Comparison of ENCODE assay signal across 17 cellular contexts in the genomic region with DNA sequence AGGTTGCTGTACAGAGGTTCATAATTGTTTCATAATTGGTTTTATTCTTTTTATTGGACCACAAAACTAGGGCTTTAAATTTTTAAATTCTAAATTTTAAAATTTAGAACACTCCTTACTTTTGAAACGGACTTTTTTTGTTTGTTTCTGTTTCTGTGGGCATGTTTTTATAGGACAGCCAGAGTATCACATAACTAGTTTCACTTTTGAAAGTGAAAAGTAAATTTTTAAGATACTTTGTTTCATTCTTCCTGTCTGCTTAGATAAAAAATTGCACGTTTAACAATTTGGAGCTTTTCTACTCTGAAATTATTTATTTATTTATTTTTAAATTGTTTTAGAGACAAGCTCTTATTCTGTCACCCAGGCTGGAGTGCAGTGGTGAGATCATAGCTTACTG. TPM values are rescaled to one million over a fixed set of nuclear protein-coding genes. Genes with fewer than 3 reads are reported as not detected.
DNase-seq lines count a peak whose midpoint lies in the region; ATAC-seq and TF ChIP-seq lines count a peak whose summit lies in the region.
"Had no signal": no experiment of that assay in that cellular context is flagged by ENCODE, and none has a peak within 500 bp of the region (broad histone marks: within the 10 kb centered on the region; RNA-seq: fewer than 3 reads in every experiment).

No MANE protein-coding gene starts in this region.

- H3K9me3 ChIP-seq in transverse colon, result no peaks in the 10 kb centered on the region
- H3K9me3 ChIP-seq: mucosa of descending colon, upper lobe of right lung had no signal

- intact Hi-C loops in activated naive CD4-positive, alpha-beta T cell treated with anti-CD3 and anti-CD28 coated beads for 36 hours (cut with micrococcal nuclease), result no loop called here
- intact Hi-C loops in activated B cell treated with CpG ODN at 0.5 μM for 24 hours (cut with micrococcal nuclease) (no loop called here), transverse colon (cut with DNase I; ENCODE audit: low total_unique reads) (no loop called here)

- H3K4me3 ChIP-seq in transverse colon, result no peak overlapping the region
- H3K4me3 ChIP-seq in H7 (ENCODE audit: insufficient read depth, low read depth, low read length), result no peak overlapping the region
- H3K4me3 ChIP-seq: hepatocyte, mucosa of descending colon, upper lobe of right lung had no signal

- H3K4me1 Mint-ChIP-seq in activated naive CD4-positive, alpha-beta T cell treated with anti-CD3 and anti-CD28 coated beads for 36 hours (ENCODE audit: low read depth), result peaks cover 45% of the 10 kb centered on the region
- peaks cover 21% of the 10 kb centered on the region for H3K4me1 Mint-ChIP-seq in activated B cell treated with CpG ODN at 0.5 μM for 24 hours
- peaks cover 36 to 53% of the 10 kb centered on the region in 2 donors for H3K4me1 Mint-ChIP-seq in effector memory CD8-positive, alpha-beta T cell (ENCODE audit: low read depth in 2 of 2)

- H3K9me3 Mint-ChIP-seq in activated naive CD4-positive, alpha-beta T cell treated with anti-CD3 and anti-CD28 coated beads for 36 hours, result peaks cover 2% of the 10 kb centered on the region
- H3K9me3 Mint-ChIP-seq in activated B cell treated with CpG ODN at 0.5 μM for 24 hours, result no peaks in the 10 kb centered on the region
- no peaks in the 10 kb centered on the region for H3K9me3 Mint-ChIP-seq in effector memory CD8-positive, alpha-beta T cell
- H3K9me3 Mint-ChIP-seq: stimulated activated memory B cell treated with anti-CD40 and anti-IgM and Interleukin-4, amounts not matched to agents 10 μg/mL and 1 μg/mL and 100 μg/mL, for 72 hours had no signal

- H3K4me3 Mint-ChIP-seq in activated naive CD4-positive, alpha-beta T cell treated with anti-CD3 and anti-CD28 coated beads for 36 hours, result no peak overlapping the region
- no peak overlapping the region for H3K4me3 Mint-ChIP-seq in activated B cell treated with CpG ODN at 0.5 μM for 24 hours
- H3K4me3 Mint-ChIP-seq in effector memory CD8-positive, alpha-beta T cell, result peak overlapping the region; percentile 53 to 57
- H3K4me3 Mint-ChIP-seq: stimulated activated memory B cell treated with anti-CD40 and anti-IgM and Interleukin-4, amounts not matched to agents 10 μg/mL and 1 μg/mL and 100 μg/mL, for 72 hours had no signal

- in situ Hi-C loops in transverse colon (cut with MboI; ENCODE audit: low pct_ligation_motif_present in 1 of 4, low pct_unique_long_range_greater_than_20kb in 1 of 4, low sequenced_read_pairs in 3 of 4), result no loop called here

- CTCF ChIA-PET in activated naive CD4-positive, alpha-beta T cell treated with anti-CD3 and anti-CD28 coated beads for 36 hours (lab: Charles Lee), result interaction anchor here (1.0 to 2.5 kb wide), 3 partner anchors 17 to 201 kb away, joined by 3 to 7 read pairs (median 4); no protein-coding TSS in a partner anchor
- CTCF ChIA-PET in activated B cell treated with CpG ODN at 0.5 μM for 24 hours (lab: Charles Lee), result no interaction called here

- peak overlapping the region in 3 of 4 donors; percentile 34 to 60 (median 56) for H3K27ac ChIP-seq in transverse colon
- H3K27ac ChIP-seq: hepatocyte, parathyroid adenoma had no signal

- H3K27me3 ChIP-seq in transverse colon (no peaks in the 10 kb centered on the region), H7 (ENCODE audit: control insufficient read depth, insufficient read depth, low read length) (no peaks in the 10 kb centered on the region)
- H3K27me3 ChIP-seq: hepatocyte, upper lobe of right lung had no signal

- no peak for TF ChIP-seq CTCF in activated B cell treated with CpG ODN at 0.5 μM for 24 hours (IDR thresholded peaks at IDR 0.05)
- no peak for TF ChIP-seq CTCF in transverse colon (IDR thresholded peaks at IDR 0.05)

- no peak for TF ChIP-seq POLR2A in transverse colon (IDR thresholded peaks at IDR 0.05)

- WGBS in transverse colon (ENCODE audit: low coverage in 1 of 2), 2 donors, result 36 to 68% methylated on average over 2 of the region's 2 CpGs

- POLR2A ChIA-PET in activated B cell treated with CpG ODN at 0.5 μM for 24 hours (lab: Charles Lee), result interaction anchor here (0.5 to 0.6 kb wide), 2 partner anchors 20 to 33 kb away, joined by 3 to 5 read pairs; no protein-coding TSS in a partner anchor

- peaks cover 0 to 3% (median 0%) of the 10 kb centered on the region in 4 donors for H3K4me1 ChIP-seq in transverse colon
- H3K4me1 ChIP-seq: parathyroid adenoma had no signal

- H3K27ac Mint-ChIP-seq in activated naive CD4-positive, alpha-beta T cell treated with anti-CD3 and anti-CD28 coated beads for 36 hours, result peak overlapping the region; percentile 68
- H3K27ac Mint-ChIP-seq in activated B cell treated with CpG ODN at 0.5 μM for 24 hours, result peak overlapping the region; percentile 68
- peak overlapping the region; percentile 75 to 87 for H3K27ac Mint-ChIP-seq in effector memory CD8-positive, alpha-beta T cell

- ATAC-seq in activated B cell treated with CpG ODN at 0.5 μM for 24 hours (ENCODE audit: low read depth) (no peak), GM19035 (IDR thresholded peaks at IDR 0.05; ENCODE audit: unreplicated experiment) (no peak)
- peak; percentile 16 for ATAC-seq in effector memory CD8-positive, alpha-beta T cell (replicated peaks)
- ATAC-seq: mucosa of descending colon; Panc1; stimulated activated memory B cell treated with anti-CD40 and anti-IgM and Interleukin-4, amounts not matched to agents 10 μg/mL and 1 μg/mL and 100 μg/mL, for 72 hours; upper lobe of right lung had no signal

- no peak for DNase-seq in activated naive CD4-positive, alpha-beta T cell treated with anti-CD3 and anti-CD28 coated beads for 36 hours
- no peak for DNase-seq in activated naive CD4-positive, alpha-beta T cell treated with anti-CD3 and anti-CD28 coated beads, Interleukin-2, amount 50 U/mL, for 16 hours
- no peak for DNase-seq in activated B cell treated with CpG ODN at 0.5 μM for 24 hours
- no peak for DNase-seq in effector memory CD8-positive, alpha-beta T cell
- no peak for DNase-seq in transverse colon
- DNase-seq in H7, result no peak
- no peak for DNase-seq in GM19240 (ENCODE audit: insufficient read length, low spot score)
- DNase-seq: Calu3, GDM1, mucosa of descending colon, NCI-H748 treated with DMSO at 0.1 percent for 48 hours, upper lobe of right lung had no signal

- TF ChIP-seq EP300 in transverse colon (IDR thresholded peaks at IDR 0.05; ENCODE audit: low read depth), result no peak

- H3K36me3 Mint-ChIP-seq in activated naive CD4-positive, alpha-beta T cell treated with anti-CD3 and anti-CD28 coated beads for 36 hours (ENCODE audit: low read depth), result peaks cover 82% of the 10 kb centered on the region
- peaks cover 92% of the 10 kb centered on the region for H3K36me3 Mint-ChIP-seq in activated B cell treated with CpG ODN at 0.5 μM for 24 hours (ENCODE audit: low read depth)
- peaks cover 82% of the 10 kb centered on the region for H3K36me3 Mint-ChIP-seq in effector memory CD8-positive, alpha-beta T cell (ENCODE audit: insufficient read depth)

- H3K36me3 ChIP-seq in transverse colon (peaks cover 0 to 92% (median 39%) of the 10 kb centered on the region in 4 donors), H7 (replicated peaks; ENCODE audit: control insufficient read depth, insufficient read depth, low read length) (peaks cover 43% of the 10 kb centered on the region)

- H3K27me3 Mint-ChIP-seq in activated naive CD4-positive, alpha-beta T cell treated with anti-CD3 and anti-CD28 coated beads for 36 hours (ENCODE audit: low read depth), result no peaks in the 10 kb centered on the region
- no peaks in the 10 kb centered on the region for H3K27me3 Mint-ChIP-seq in activated B cell treated with CpG ODN at 0.5 μM for 24 hours
- no peaks in the 10 kb centered on the region for H3K27me3 Mint-ChIP-seq in effector memory CD8-positive, alpha-beta T cell
- H3K27me3 Mint-ChIP-seq: stimulated activated memory B cell treated with anti-CD40 and anti-IgM and Interleukin-4, amounts not matched to agents 10 μg/mL and 1 μg/mL and 100 μg/mL, for 72 hours had no signal

RNA-seq across cellular contexts. Expression of gene MDM4, which starts 29.7 kb away (rescaled TPM):
- 100 to 1,000 TPM; 109 TPM for total RNA-seq in activated naive CD4-positive, alpha-beta T cell treated with anti-CD3 and anti-CD28 coated beads for 36 hours
- total RNA-seq in activated B cell treated with CpG ODN at 0.5 μM for 24 hours, result 221 and 264 TPM in 2 replicates
- 100 to 1,000 TPM in 2 of 4 donors, 10 to 100 TPM in 2; 64.3 to 140 (median 109) TPM for total RNA-seq in transverse colon
- 15.9 and 17.6 TPM in 2 replicates for total RNA-seq in H7 (2014; rRNA removed; shearing (Covaris generic))

RNA-seq across cellular contexts. Expression of gene PIK3C2B, which starts 51.3 kb away (rescaled TPM):
- total RNA-seq in activated naive CD4-positive, alpha-beta T cell treated with anti-CD3 and anti-CD28 coated beads for 36 hours, result 10 to 100 TPM; 61.0 to 65.4 TPM
- total RNA-seq in activated B cell treated with CpG ODN at 0.5 μM for 24 hours, result 127 and 151 TPM in 2 replicates
- total RNA-seq in transverse colon, result 100 to 1,000 TPM in 2 of 4 donors, 10 to 100 TPM in 2; 61.9 to 181 (median 88.8) TPM
- 14.7 and 18.1 TPM in 2 replicates for total RNA-seq in H7 (2014; rRNA removed; shearing (Covaris generic))

Comparison
In these comparisons a context has a peak if more than half of its experiments do, and no peak if none do; other contexts are left out.
1. H3K4me3 Mint-ChIP-seq: peak in effector memory CD8-positive, alpha-beta T cell (2 of 2); none in activated naive CD4-positive, alpha-beta T cell treated with anti-CD3 and anti-CD28 coated beads for 36 hours (single experiment) and activated B cell treated with CpG ODN at 0.5 μM for 24 hours (single experiment).
2. Peak in every context shown above with its lines, with median percentiles within 50 percentile points of each other: H3K27ac Mint-ChIP-seq.